Comparison of ENCODE assay signal across 30 cellular contexts in the genomic region with DNA sequence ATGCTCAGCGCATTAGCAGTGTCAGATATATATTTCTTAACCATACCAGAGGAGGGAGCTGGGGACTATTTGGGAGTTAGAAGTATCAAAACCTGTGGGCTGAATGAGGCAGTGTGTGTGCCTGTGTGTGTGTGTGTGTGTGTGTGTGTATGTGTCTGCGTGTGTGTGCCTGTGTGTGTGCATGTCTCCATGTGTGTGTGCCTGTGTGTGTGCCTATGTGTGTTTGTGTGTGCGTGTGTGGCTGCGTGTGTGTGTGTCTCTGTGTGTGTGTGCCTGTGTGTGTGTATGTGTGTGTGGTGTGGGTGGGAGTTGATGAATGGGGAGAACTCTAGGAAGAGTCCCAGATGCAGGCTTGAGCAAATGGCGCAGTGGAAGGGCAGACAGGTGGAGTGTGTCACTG.
"Had no signal": no experiment of that assay in that cellular context is flagged by ENCODE, and none has a peak within 500 bp of the region (broad histone marks: within the 10 kb centered on the region; RNA-seq: fewer than 3 reads in every experiment).

No MANE protein-coding gene starts in this region.

- H3K4me3 ChIP-seq: left lung, lower lobe of right lung, pancreas, prostate gland, sigmoid colon, spleen, tibial nerve, uterus had no signal

- H3K27me3 ChIP-seq: left lung, pancreas, tibial nerve, uterus had no signal

- DNase-seq: hypothalamus; immature natural killer cell; kidney; left colon; left lung; lower lobe of right lung; mammary epithelial cell; mesendoderm; naive B cell; natural killer cell; nucleus accumbens; pancreas; posterior cingulate gyrus; retina; right cardiac atrium; sigmoid colon; small intestine; spleen; stimulated activated CD4-positive, alpha-beta T cell treated with anti-CD3 and anti-CD28 coated beads, Interleukin-4, amount 100 ng/mL, for 4 hours; stimulated activated CD8-positive, alpha-beta memory T cell treated with anti-CD3 and anti-CD28 coated beads, Interleukin-4, amount 100 ng/mL, for 48 hours; stimulated activated naive CD4-positive, alpha-beta T cell treated with Interleukin-2 at 50 U/mL for 16 hours; stimulated activated naive CD8-positive, alpha-beta T cell treated with anti-CD3 and anti-CD28 coated beads, Interleukin-15, amount 100 ng/mL, for 72 hours; substantia nigra; uterus had no signal

- H3K27ac ChIP-seq: left lung, lower lobe of right lung, pancreas, prostate gland, sigmoid colon, spleen, tibial nerve, uterus had no signal

- H3K36me3 ChIP-seq: left lung, lower lobe of right lung, pancreas, prostate gland, sigmoid colon, spleen, tibial nerve, uterus had no signal

- H3K9me3 ChIP-seq: left lung, lower lobe of right lung, pancreas, prostate gland, sigmoid colon, tibial nerve, uterus had no signal

- H3K9me3 Mint-ChIP-seq: mesothelial cell of epicardium had no signal

- H3K27ac Mint-ChIP-seq: immature natural killer cell; mesothelial cell of epicardium; naive B cell; natural killer cell; stimulated activated memory B cell treated with anti-CD40 and anti-IgM and Interleukin-4, amounts not matched to agents 10 μg/mL and 1 μg/mL and 100 μg/mL, for 72 hours; stimulated activated naive CD8-positive, alpha-beta T cell treated with anti-CD3 and anti-CD28 coated beads, Interleukin-15, amount 100 ng/mL, for 72 hours; type B pancreatic cell had no signal

- H3K4me1 Mint-ChIP-seq: immature natural killer cell; mesothelial cell of epicardium; naive B cell; natural killer cell; stimulated activated memory B cell treated with anti-CD40 and anti-IgM and Interleukin-4, amounts not matched to agents 10 μg/mL and 1 μg/mL and 100 μg/mL, for 72 hours; stimulated activated naive CD8-positive, alpha-beta T cell treated with anti-CD3 and anti-CD28 coated beads, Interleukin-15, amount 100 ng/mL, for 72 hours had no signal

- H3K27me3 Mint-ChIP-seq: stimulated activated memory B cell treated with anti-CD40 and anti-IgM and Interleukin-4, amounts not matched to agents 10 μg/mL and 1 μg/mL and 100 μg/mL, for 72 hours; stimulated activated naive CD8-positive, alpha-beta T cell treated with anti-CD3 and anti-CD28 coated beads, Interleukin-15, amount 100 ng/mL, for 72 hours had no signal

- H3K4me1 ChIP-seq: left lung, lower lobe of right lung, pancreas, prostate gland, sigmoid colon, spleen, tibial nerve, uterus had no signal

- H3K36me3 Mint-ChIP-seq: immature natural killer cell; mesothelial cell of epicardium; natural killer cell; stimulated activated memory B cell treated with anti-CD40 and anti-IgM and Interleukin-4, amounts not matched to agents 10 μg/mL and 1 μg/mL and 100 μg/mL, for 72 hours; type B pancreatic cell had no signal

- H3K4me3 Mint-ChIP-seq: mesothelial cell of epicardium; natural killer cell; stimulated activated memory B cell treated with anti-CD40 and anti-IgM and Interleukin-4, amounts not matched to agents 10 μg/mL and 1 μg/mL and 100 μg/mL, for 72 hours; stimulated activated naive CD8-positive, alpha-beta T cell treated with anti-CD3 and anti-CD28 coated beads, Interleukin-15, amount 100 ng/mL, for 72 hours; type B pancreatic cell had no signal

- FAIRE-seq: islet of Langerhans, kidney, pancreas, small intestine had no signal

- ATAC-seq: left colon; left lung; lower lobe of right lung; natural killer cell; pancreas; right cardiac atrium; stimulated activated memory B cell treated with anti-CD40 and anti-IgM and Interleukin-4, amounts not matched to agents 10 μg/mL and 1 μg/mL and 100 μg/mL, for 72 hours; stimulated activated naive CD8-positive, alpha-beta T cell treated with anti-CD3 and anti-CD28 coated beads, Interleukin-15, amount 100 ng/mL, for 72 hours had no signal
